ENCODE assay signal across 10 cellular contexts in the genomic region with DNA sequence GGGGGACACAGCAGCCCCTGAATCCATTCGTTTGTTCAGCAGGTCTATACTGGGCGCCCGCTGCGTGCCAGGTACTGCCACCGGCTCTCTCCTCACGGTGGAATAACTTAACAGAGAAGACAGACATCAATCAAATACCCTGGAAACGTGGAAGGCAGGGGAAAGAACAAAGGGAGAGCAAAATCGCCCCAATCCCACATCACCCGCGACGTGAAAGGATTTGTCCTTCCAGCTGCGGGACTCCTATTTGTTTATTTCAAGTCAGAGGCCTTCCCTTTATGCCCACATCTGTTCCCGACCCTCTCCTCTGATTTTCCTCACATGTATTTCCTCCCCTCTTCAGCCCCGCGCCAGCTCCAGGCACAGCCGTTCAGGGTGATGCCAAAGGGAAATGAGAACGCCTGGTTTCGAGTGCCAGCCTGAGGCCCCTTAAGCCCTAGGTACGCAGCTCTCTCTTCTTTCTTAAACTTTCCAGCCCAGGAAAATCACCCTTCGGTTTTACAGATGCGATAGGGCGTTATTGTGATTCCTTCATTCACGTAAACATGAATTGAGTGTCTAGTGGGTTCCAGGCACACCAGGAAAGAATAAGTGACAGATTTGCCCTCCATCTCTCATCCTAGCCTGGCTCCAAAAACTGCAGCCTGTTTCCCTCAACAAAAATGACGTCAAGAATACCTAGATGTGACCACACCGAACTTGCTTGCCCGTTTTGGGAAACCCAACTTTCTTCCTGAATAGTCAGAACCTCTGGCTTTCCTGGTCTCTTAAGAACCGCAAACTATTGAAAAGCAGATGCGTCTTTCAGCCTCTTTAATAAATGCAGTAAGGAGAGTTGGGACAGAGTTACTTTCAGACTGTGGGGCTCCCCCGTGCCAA. TPM values are rescaled to one million over a fixed set of nuclear protein-coding genes. Genes with fewer than 3 reads are reported as not detected.
DNase-seq lines count a peak whose midpoint lies in the region; ATAC-seq and TF ChIP-seq lines count a peak whose summit lies in the region.
"Had no signal": no experiment of that assay in that cellular context is flagged by ENCODE, and none has a peak within 500 bp of the region (broad histone marks: within the 10 kb centered on the region; RNA-seq: fewer than 3 reads in every experiment).

No MANE protein-coding gene starts in this region.

- peak overlapping the region; percentile 20 for H3K9ac ChIP-seq in mesendoderm (ENCODE audit: low read length)

- H3K9me3 ChIP-seq in left ventricle myocardium inferior (replicated peaks) (no peaks in the 10 kb centered on the region), upper lobe of left lung (no peaks in the 10 kb centered on the region), aorta (ENCODE audit: control insufficient read depth, low read length) (no peaks in the 10 kb centered on the region)

- no peak overlapping the region for H3K23ac ChIP-seq in mesendoderm (ENCODE audit: low read length)

- no peak overlapping the region for H3K18ac ChIP-seq in mesendoderm (ENCODE audit: low read length)

- intact Hi-C loops in left ventricle myocardium inferior (cut with micrococcal nuclease), result no loop called here
- intact Hi-C loops in left cardiac atrium (cut with DNase I), result no loop called here
- intact Hi-C loops in aorta (cut with DNase I), result no loop called here

- H3K4ac ChIP-seq in mesendoderm (ENCODE audit: low read depth, low read length), result no peak overlapping the region

- DNase-seq in left ventricle myocardium inferior, result no peak
- DNase-seq in left cardiac atrium, result no peak
- DNase-seq in mesendoderm, result peak; percentile 45
- no peak for DNase-seq in upper lobe of left lung
- DNase-seq in aorta, result no peak
- no peak for DNase-seq in NCI-H1694 (lab: John Stamatoyannopoulos, UW)
- DNase-seq: GOT3 had no signal

- H3K56ac ChIP-seq in mesendoderm (ENCODE audit: low read length), result peak overlapping the region; percentile 72

- no peak for TF ChIP-seq EP300 in upper lobe of left lung (IDR thresholded peaks at IDR 0.05)

- H2AK5ac ChIP-seq in mesendoderm (ENCODE audit: low read length), result no peak overlapping the region

- H3K36me3 ChIP-seq in left ventricle myocardium inferior (no peaks in the 10 kb centered on the region), mesendoderm (ENCODE audit: control insufficient read depth, insufficient read depth, low read length) (no peaks in the 10 kb centered on the region), upper lobe of left lung (no peaks in the 10 kb centered on the region), aorta (ENCODE audit: control insufficient read depth in 1 of 2, insufficient read depth in 2 of 2, low read length in 1 of 2) (no peaks in the 10 kb centered on the region)

- H3K4me2 ChIP-seq in mesendoderm (ENCODE audit: low read length), result peak overlapping the region; percentile 66

- no peak overlapping the region for H2BK5ac ChIP-seq in mesendoderm (ENCODE audit: low read length)

- H2BK120ac ChIP-seq in mesendoderm (ENCODE audit: low read depth, low read length), result no peak overlapping the region

- H3K79me2 ChIP-seq in mesendoderm (ENCODE audit: control insufficient read depth, insufficient read depth, low read length), result no peaks in the 10 kb centered on the region

- H2BK15ac ChIP-seq in mesendoderm (replicated peaks; ENCODE audit: low read depth), result no peak overlapping the region

- H3K4me3 ChIP-seq in left ventricle myocardium inferior (peak overlapping the region; percentile 58), mesendoderm (ENCODE audit: low read length) (no peak overlapping the region), upper lobe of left lung (peak overlapping the region in 3 of 4 donors; percentile 38 to 48 (median 43)), aorta (ENCODE audit: low read length in 2 of 2) (no peak overlapping the region)

- ATAC-seq in left cardiac atrium (no peak), upper lobe of left lung (ENCODE audit: low FRiP score in 2 of 2) (no peak), aorta (ENCODE audit: low FRiP score) (no peak), GM18505 (IDR thresholded peaks at IDR 0.05; ENCODE audit: unreplicated experiment) (no peak)

- peaks cover 93% of the 10 kb centered on the region for H3K27me3 ChIP-seq in left ventricle myocardium inferior (ENCODE audit: low read depth)
- H3K27me3 ChIP-seq in mesendoderm (ENCODE audit: insufficient read depth, low read length, poor library complexity), result peaks cover 22% of the 10 kb centered on the region
- peaks cover 0 to 34% (median 8%) of the 10 kb centered on the region in 4 donors for H3K27me3 ChIP-seq in upper lobe of left lung
- peaks cover 0 to 6% of the 10 kb centered on the region in 2 donors for H3K27me3 ChIP-seq in aorta (ENCODE audit: control insufficient read depth in 1 of 2, insufficient read depth in 2 of 2, low read length in 1 of 2)

- peaks cover 16% of the 10 kb centered on the region for H3K4me1 ChIP-seq in left ventricle myocardium inferior
- no peaks in the 10 kb centered on the region for H3K4me1 ChIP-seq in mesendoderm (ENCODE audit: control insufficient read depth, low read depth, low read length)
- peaks cover 7 to 20% (median 17%) of the 10 kb centered on the region in 4 donors for H3K4me1 ChIP-seq in upper lobe of left lung
- no peaks in the 10 kb centered on the region for H3K4me1 ChIP-seq in aorta (ENCODE audit: control insufficient read depth in 1 of 2, insufficient read depth in 2 of 2, low read length in 2 of 2)

- H3K27ac ChIP-seq in left ventricle myocardium inferior (replicated peaks) (no peak overlapping the region), adipose tissue (ENCODE audit: low read depth, low read length) (peak overlapping the region; percentile 21), mesendoderm (ENCODE audit: low read depth, low read length) (no peak overlapping the region), upper lobe of left lung (peak overlapping the region in 1 of 4 donors; percentile 78), aorta (ENCODE audit: low read depth in 1 of 2, low read length in 2 of 2) (no peak overlapping the region)

- H4K5ac ChIP-seq in mesendoderm (ENCODE audit: low read length), result no peak overlapping the region

- WGBS in adipose tissue, 3 donors, result 14 to 19% (median 15%) methylated on average over 29 of the region's 29 CpGs
- WGBS in mesendoderm (ENCODE audit: extremely low coverage, insufficient coverage, low lambda C conversion rate), result no CpG with 5 or more reads among the region's 29 CpGs
- 8 to 18% methylated on average over 28 to 29 of the region's 29 CpGs for WGBS in upper lobe of left lung, 2 donors
- 18 to 19% methylated on average over 29 of the region's 29 CpGs for WGBS in aorta, 2 donors

- no peak overlapping the region for H4K8ac ChIP-seq in mesendoderm (ENCODE audit: low read depth, low read length)

- no peaks in the 10 kb centered on the region for H3K79me1 ChIP-seq in mesendoderm (ENCODE audit: low read length)

- TF ChIP-seq POLR2A in upper lobe of left lung (IDR thresholded peaks at IDR 0.05) (no peak), GM18505 (IDR thresholded peaks at IDR 0.05; ENCODE audit: borderline replicate concordance, extremely low read depth, insufficient read depth, insufficient read length) (no peak)

- TF ChIP-seq CTCF in left ventricle myocardium inferior (IDR thresholded peaks at IDR 0.05; ENCODE audit: borderline replicate concordance), result no peak
- TF ChIP-seq CTCF in upper lobe of left lung (IDR thresholded peaks at IDR 0.05), result no peak

RNA-seq across cellular contexts. Expression of gene PROK2, which starts 0.9 kb away (rescaled TPM):
- total RNA-seq in left ventricle myocardium inferior (0.14 TPM), left cardiac atrium (under 1 TPM; 0.37 to 0.94 TPM), upper lobe of left lung (10 to 100 TPM in 1 of 6 donors, 1 to 10 TPM in 4, not detected in 1; 2.3 to 10.7 (median 3.3) TPM), aorta (1 to 10 TPM; 1.8 to 3.8 TPM)
- polyA plus RNA-seq in adipose tissue (10 to 100 TPM in 2 of 3 donors, under 1 TPM in 1; 0.23 to 19.0 (median 14.8) TPM), aorta (under 1 TPM; 0.64 to 0.88 TPM)
- 2.3 TPM for polyA plus RNA-seq in mesendoderm (2013, experiment 1 of 2)
- polyA plus RNA-seq in mesendoderm (2013, experiment 2 of 2), result 2.1 TPM
- total RNA-seq: esophagus mucosa had no signal

RNA-seq across cellular contexts. Expression of gene GPR27, which starts 32.2 kb away (rescaled TPM):
- 7.3 TPM for total RNA-seq in left ventricle myocardium inferior
- total RNA-seq in left cardiac atrium, result 1 to 10 TPM; 2.3 to 3.9 TPM
- 1 to 10 TPM in 2 of 3 donors, under 1 TPM in 1; 0.95 to 3.9 (median 3.5) TPM for polyA plus RNA-seq in adipose tissue
- polyA plus RNA-seq in mesendoderm (2013, experiment 1 of 2), result 12.0 TPM
- 13.2 TPM for polyA plus RNA-seq in mesendoderm (2013, experiment 2 of 2)
- total RNA-seq in upper lobe of left lung, result 1 to 10 TPM in 3 of 6 donors, under 1 TPM in 2, not detected in 1; 0.39 to 4.4 (median 1.3) TPM
- total RNA-seq in aorta, result 1 to 10 TPM; 1.6 to 2.1 TPM
- polyA plus RNA-seq in aorta, result under 1 TPM in 1 of 2 donors, not detected in 1; 0.67 TPM

Comparison
In these comparisons a context has a peak if more than half of its experiments do, and no peak if none do; other contexts are left out.
1. H3K4me3 ChIP-seq: peak in left ventricle myocardium inferior (single experiment) and upper lobe of left lung (3 of 4); none in mesendoderm (single experiment) and aorta (0 of 2).